In genomic region chr18:37403100-37403781, GRCh38 we compare ENCODE assay signal across 10 cellular contexts.
DNase-seq lines count a peak whose midpoint lies in the region; ATAC-seq and TF ChIP-seq lines count a peak whose summit lies in the region.
"Had no signal": no experiment of that assay in that cellular context is flagged by ENCODE, and none has a peak within 500 bp of the region (broad histone marks: within the 10 kb centered on the region; RNA-seq: fewer than 3 reads in every experiment).

No MANE protein-coding gene starts in this region.

- H3K9me3 Mint-ChIP-seq in WTC11: no peaks in the 10 kb centered on the region
- H3K9me3 Mint-ChIP-seq: activated T-helper 2 cell treated with anti-CD3 and anti-CD28 coated beads, Interferon-gamma antibody, Interleukin-2, Interleukin-4, amounts not matched to agents 10 μg/mL and 5 μg/mL and 100 μg/mL, durations not matched to agents 14 hours and 24 hours and 36 hours had no signal

- intact Hi-C loops in right cardiac atrium (cut with DNase I): no loop called here
- intact Hi-C loops in thyroid gland (cut with DNase I): no loop called here

- POLR2A ChIA-PET in WTC11 (lab: Charles Lee): interaction anchor here (0.6 kb wide), 1 partner anchor 1150 kb away, joined by 3 read pairs; no protein-coding TSS in a partner anchor

- 65% methylated on average over 20 of the region's 20 CpGs for WGBS in right cardiac atrium
- 52 to 67% methylated on average over 20 of the region's 20 CpGs for WGBS in thyroid gland, 2 donors

- no peaks in the 10 kb centered on the region for H3K36me3 ChIP-seq in thyroid gland

- H3K4me1 Mint-ChIP-seq in WTC11: peaks cover 17% of the 10 kb centered on the region

- H3K27me3 ChIP-seq in right cardiac atrium (ENCODE audit: control insufficient read depth, insufficient read depth): no peaks in the 10 kb centered on the region
- H3K27me3 ChIP-seq in thyroid gland: no peaks in the 10 kb centered on the region

- H3K4me1 ChIP-seq in right cardiac atrium (ENCODE audit: control insufficient read depth, insufficient read depth, low read length) (no peaks in the 10 kb centered on the region), thyroid gland (peaks cover 5 to 16% of the 10 kb centered on the region in 2 donors)

- DNase-seq in NCI-H2227 (lab: John Stamatoyannopoulos, UW; ENCODE audit: unreplicated experiment) (peak; percentile 51), NCI-H2227 treated with DMSO at 0.1 percent for 48 hours (lab: John Stamatoyannopoulos, UW) (no peak), WTC11 (ENCODE audit: low spot score) (no peak), right cardiac atrium (peak in 2 of 3 donors; percentile 62 to 79), thyroid gland (peak; percentile 84 to 85), NCI-H1092 (lab: John Stamatoyannopoulos, UW) (no peak)
- no peak for DNase-seq in activated naive CD4-positive, alpha-beta T cell treated with anti-CD3 and anti-CD28 coated beads, Interleukin-2, amount 50 U/mL, for 16 hours
- DNase-seq: OCI-M1 had no signal

- H3K27ac Mint-ChIP-seq in WTC11: no peak overlapping the region
- H3K27ac Mint-ChIP-seq: activated T-helper 2 cell treated with anti-CD3 and anti-CD28 coated beads, Interferon-gamma antibody, Interleukin-2, Interleukin-4, amounts not matched to agents 10 μg/mL and 5 μg/mL and 100 μg/mL, durations not matched to agents 14 hours and 24 hours and 36 hours had no signal

- H3K4me3 Mint-ChIP-seq in WTC11: no peak overlapping the region

- peaks cover 6% of the 10 kb centered on the region; the same call in 1 of the 2 replicates for H3K27me3 Mint-ChIP-seq in WTC11 (ENCODE audit: low read depth)

- H3K9me3 ChIP-seq in right cardiac atrium (ENCODE audit: control insufficient read depth, low read length): no peaks in the 10 kb centered on the region
- H3K9me3 ChIP-seq in thyroid gland: no peaks in the 10 kb centered on the region

- ATAC-seq in WTC11 (peak; percentile 53), right cardiac atrium (peak; percentile 84 to 86), HG03571 (IDR thresholded peaks at IDR 0.05; ENCODE audit: unreplicated experiment) (no peak)

- no peak for TF ChIP-seq CTCF in WTC11 (IDR thresholded peaks at IDR 0.05)
- no peak for TF ChIP-seq CTCF in thyroid gland (IDR thresholded peaks at IDR 0.05)

- CTCF ChIA-PET in WTC11 (lab: Charles Lee): interaction anchor here (1.1 to 1.5 kb wide), 2 partner anchors 9 to 81 kb away, joined by 3 to 4 read pairs; no protein-coding TSS in a partner anchor

- TF ChIP-seq POLR2A in thyroid gland (IDR thresholded peaks at IDR 0.05): no peak

- H3K4me3 ChIP-seq in right cardiac atrium (ENCODE audit: low read length) (no peak overlapping the region), thyroid gland (replicated peaks in 1 of 3) (no peak overlapping the region)

- H3K36me3 Mint-ChIP-seq in WTC11: no peaks in the 10 kb centered on the region

- H3K27ac ChIP-seq in right cardiac atrium (ENCODE audit: low read length) (peak overlapping the region; percentile 1), thyroid gland (peak overlapping the region; percentile 53 to 78 (median 70))

TF ChIP-seq in WTC11, 78 proteins besides CTCF, POLR2A, EP300 and RAD21:
- TF ChIP-seq ZNF671 (CRISPR knock-in tag; IDR thresholded peaks at IDR 0.05) (no peak), FOXP1 (CRISPR knock-in tag; IDR thresholded peaks at IDR 0.05; ENCODE audit: borderline replicate concordance) (no peak), NFATC4 (CRISPR knock-in tag; IDR thresholded peaks at IDR 0.05) (no peak), SMAD3 (CRISPR knock-in tag; IDR thresholded peaks at IDR 0.05; ENCODE audit: borderline replicate concordance) (no peak), ZNF416 (CRISPR knock-in tag; IDR thresholded peaks at IDR 0.05) (no peak), ZNF121 (CRISPR knock-in tag; IDR thresholded peaks at IDR 0.05) (no peak), SMAD4 (CRISPR knock-in tag; IDR thresholded peaks at IDR 0.05) (no peak), RORB (CRISPR knock-in tag; IDR thresholded peaks at IDR 0.05) (no peak), FOXJ3 (CRISPR knock-in tag; IDR thresholded peaks at IDR 0.05; ENCODE audit: borderline replicate concordance) (no peak), NR1H2 (CRISPR knock-in tag; IDR thresholded peaks at IDR 0.05) (no peak), CREM (CRISPR knock-in tag; IDR thresholded peaks at IDR 0.05) (no peak), E2F5 (CRISPR knock-in tag; IDR thresholded peaks at IDR 0.05) (no peak)
- TF ChIP-seq, protein P1, sequence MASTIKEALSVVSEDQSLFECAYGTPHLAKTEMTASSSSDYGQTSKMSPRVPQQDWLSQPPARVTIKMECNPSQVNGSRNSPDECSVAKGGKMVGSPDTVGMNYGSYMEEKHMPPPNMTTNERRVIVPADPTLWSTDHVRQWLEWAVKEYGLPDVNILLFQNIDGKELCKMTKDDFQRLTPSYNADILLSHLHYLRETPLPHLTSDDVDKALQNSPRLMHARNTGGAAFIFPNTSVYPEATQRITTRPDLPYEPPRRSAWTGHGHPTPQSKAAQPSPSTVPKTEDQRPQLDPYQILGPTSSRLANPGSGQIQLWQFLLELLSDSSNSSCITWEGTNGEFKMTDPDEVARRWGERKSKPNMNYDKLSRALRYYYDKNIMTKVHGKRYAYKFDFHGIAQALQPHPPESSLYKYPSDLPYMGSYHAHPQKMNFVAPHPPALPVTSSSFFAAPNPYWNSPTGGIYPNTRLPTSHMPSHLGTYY (CRISPR knock-in tag; IDR thresholded peaks at IDR 0.05): no peak
- TF ChIP-seq, protein P2, sequence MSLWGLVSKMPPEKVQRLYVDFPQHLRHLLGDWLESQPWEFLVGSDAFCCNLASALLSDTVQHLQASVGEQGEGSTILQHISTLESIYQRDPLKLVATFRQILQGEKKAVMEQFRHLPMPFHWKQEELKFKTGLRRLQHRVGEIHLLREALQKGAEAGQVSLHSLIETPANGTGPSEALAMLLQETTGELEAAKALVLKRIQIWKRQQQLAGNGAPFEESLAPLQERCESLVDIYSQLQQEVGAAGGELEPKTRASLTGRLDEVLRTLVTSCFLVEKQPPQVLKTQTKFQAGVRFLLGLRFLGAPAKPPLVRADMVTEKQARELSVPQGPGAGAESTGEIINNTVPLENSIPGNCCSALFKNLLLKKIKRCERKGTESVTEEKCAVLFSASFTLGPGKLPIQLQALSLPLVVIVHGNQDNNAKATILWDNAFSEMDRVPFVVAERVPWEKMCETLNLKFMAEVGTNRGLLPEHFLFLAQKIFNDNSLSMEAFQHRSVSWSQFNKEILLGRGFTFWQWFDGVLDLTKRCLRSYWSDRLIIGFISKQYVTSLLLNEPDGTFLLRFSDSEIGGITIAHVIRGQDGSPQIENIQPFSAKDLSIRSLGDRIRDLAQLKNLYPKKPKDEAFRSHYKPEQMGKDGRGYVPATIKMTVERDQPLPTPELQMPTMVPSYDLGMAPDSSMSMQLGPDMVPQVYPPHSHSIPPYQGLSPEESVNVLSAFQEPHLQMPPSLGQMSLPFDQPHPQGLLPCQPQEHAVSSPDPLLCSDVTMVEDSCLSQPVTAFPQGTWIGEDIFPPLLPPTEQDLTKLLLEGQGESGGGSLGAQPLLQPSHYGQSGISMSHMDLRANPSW (CRISPR knock-in tag; conservative IDR thresholded peaks at IDR 0.05; ENCODE audit: low read depth): no peak

Comparison
In these comparisons a context has a peak if more than half of its experiments do, and no peak if none do; other contexts are left out.
1. DNase-seq: peak in NCI-H2227 (single experiment), right cardiac atrium (2 of 3) and thyroid gland (2 of 2); none in NCI-H2227 treated with DMSO at 0.1 percent for 48 hours (single experiment), WTC11 (single experiment), NCI-H1092 (single experiment) and activated naive CD4-positive, alpha-beta T cell treated with anti-CD3 and anti-CD28 coated beads, Interleukin-2, amount 50 U/mL, for 16 hours (single experiment).